Comparison of ENCODE assay signal across 10 cellular contexts in the genomic region with DNA sequence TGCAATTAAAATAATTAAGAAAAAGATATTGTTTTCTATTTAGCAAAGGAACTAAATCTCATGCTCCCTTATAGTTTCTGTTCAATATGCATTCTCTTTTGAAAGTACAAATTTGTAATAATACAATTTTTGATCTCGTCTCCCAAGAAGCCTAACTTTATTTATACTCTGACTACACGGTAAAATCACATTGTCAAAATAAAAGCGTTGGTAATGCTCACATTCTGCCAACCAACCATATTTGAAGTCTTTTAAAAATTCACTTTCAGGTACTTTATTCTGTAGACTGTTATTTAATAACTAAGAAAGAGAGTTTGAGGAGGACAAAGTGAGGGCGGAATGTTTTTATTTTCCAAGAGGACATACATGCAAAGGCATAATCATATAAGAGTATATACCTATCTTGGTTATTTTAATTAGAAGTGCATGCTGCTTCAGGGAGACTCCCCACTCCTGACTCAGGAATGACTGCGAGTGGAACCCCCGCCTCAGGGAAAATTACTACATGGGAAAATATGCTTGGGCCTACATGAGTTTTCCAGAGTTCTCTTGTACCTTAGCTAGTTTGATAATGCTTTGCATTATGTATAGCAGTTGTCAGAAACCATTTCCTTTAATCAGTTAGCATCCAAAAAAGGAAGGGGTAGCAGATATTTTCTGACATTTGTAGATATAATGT. TPM values are rescaled to one million over a fixed set of nuclear protein-coding genes. Genes with fewer than 3 reads are reported as not detected.
DNase-seq lines count a peak whose midpoint lies in the region; ATAC-seq and TF ChIP-seq lines count a peak whose summit lies in the region.
"Had no signal": no experiment of that assay in that cellular context is flagged by ENCODE, and none has a peak within 500 bp of the region (broad histone marks: within the 10 kb centered on the region; RNA-seq: fewer than 3 reads in every experiment).

No MANE protein-coding gene starts in this region.

- ATAC-seq in T-helper 17 cell = no peak
- ATAC-seq in stimulated activated effector memory CD8-positive, alpha-beta T cell treated with anti-CD3 and anti-CD28 coated beads, Interleukin-12 subunit alpha, Interleukin-12 subunit beta, amount 100 ng/mL, for 72 hours = no peak
- no peak for ATAC-seq in HG02571 (IDR thresholded peaks at IDR 0.05; ENCODE audit: unreplicated experiment)

- peak overlapping the region; percentile 81 for H3K27ac Mint-ChIP-seq in activated T-cell treated with anti-CD3 and anti-CD28 coated beads, Interleukin-2, amount 50 U/mL, for 24 hours
- peak overlapping the region; percentile 27 for H3K27ac Mint-ChIP-seq in T-helper 17 cell
- H3K27ac Mint-ChIP-seq in stimulated activated effector memory CD8-positive, alpha-beta T cell treated with anti-CD3 and anti-CD28 coated beads, Interleukin-12 subunit alpha, Interleukin-12 subunit beta, amount 100 ng/mL, for 72 hours = peak overlapping the region; percentile 29

- no peaks in the 10 kb centered on the region for H3K9me3 ChIP-seq in T-helper 17 cell (ENCODE audit: control insufficient read depth, low read length, poor library complexity, severe bottlenecking)

- peak overlapping the region; percentile 51 for H3K4me3 Mint-ChIP-seq in activated T-cell treated with anti-CD3 and anti-CD28 coated beads, Interleukin-2, amount 50 U/mL, for 24 hours
- H3K4me3 Mint-ChIP-seq in T-helper 17 cell = peak overlapping the region; percentile 69
- H3K4me3 Mint-ChIP-seq in stimulated activated effector memory CD8-positive, alpha-beta T cell treated with anti-CD3 and anti-CD28 coated beads, Interleukin-12 subunit alpha, Interleukin-12 subunit beta, amount 100 ng/mL, for 72 hours = peak overlapping the region; percentile 63

- H3K27me3 Mint-ChIP-seq in activated T-cell treated with anti-CD3 and anti-CD28 coated beads, Interleukin-2, amount 50 U/mL, for 24 hours = no peaks in the 10 kb centered on the region
- no peaks in the 10 kb centered on the region for H3K27me3 Mint-ChIP-seq in T-helper 17 cell

- H3K4me1 Mint-ChIP-seq in activated T-cell treated with anti-CD3 and anti-CD28 coated beads, Interleukin-2, amount 50 U/mL, for 24 hours (ENCODE audit: low read depth) = peaks cover 84% of the 10 kb centered on the region
- H3K4me1 Mint-ChIP-seq in T-helper 17 cell = peaks cover 60% of the 10 kb centered on the region
- peaks cover 75% of the 10 kb centered on the region for H3K4me1 Mint-ChIP-seq in stimulated activated effector memory CD8-positive, alpha-beta T cell treated with anti-CD3 and anti-CD28 coated beads, Interleukin-12 subunit alpha, Interleukin-12 subunit beta, amount 100 ng/mL, for 72 hours

- no peaks in the 10 kb centered on the region for H3K9me3 Mint-ChIP-seq in activated T-cell treated with anti-CD3 and anti-CD28 coated beads, Interleukin-2, amount 50 U/mL, for 24 hours
- no peaks in the 10 kb centered on the region for H3K9me3 Mint-ChIP-seq in stimulated activated effector memory CD8-positive, alpha-beta T cell treated with anti-CD3 and anti-CD28 coated beads, Interleukin-12 subunit alpha, Interleukin-12 subunit beta, amount 100 ng/mL, for 72 hours

- H3K4me3 ChIP-seq in epithelial cell of esophagus (ENCODE audit: low read length) = no peak overlapping the region

- DNase-seq in activated T-cell treated with anti-CD3 and anti-CD28 coated beads, Interleukin-2, amount 50 U/mL, for 24 hours = no peak
- DNase-seq in activated T-cell treated with anti-CD3 and anti-CD28 coated beads, Interleukin-2, amount 50 U/mL, for 1 hour = no peak
- no peak for DNase-seq in T-helper 17 cell
- peak; percentile 92 for DNase-seq in epithelial cell of esophagus (ENCODE audit: low read depth)
- DNase-seq in stimulated activated effector memory CD8-positive, alpha-beta T cell treated with anti-CD3 and anti-CD28 coated beads, Interleukin-12 subunit alpha, Interleukin-12 subunit beta, amount 100 ng/mL, for 72 hours (ENCODE audit: low spot score in 2 of 2) = no peak
- DNase-seq in NCI-H2227 (lab: John Stamatoyannopoulos, UW; ENCODE audit: unreplicated experiment) = no peak
- DNase-seq in stimulated activated CD4-positive, alpha-beta T cell treated with anti-CD3 and anti-CD28 coated beads, Interleukin-12 subunit alpha, Interleukin-12 subunit beta, amount 100 ng/mL, for 4 hours = no peak
- DNase-seq: effector CD4-positive, alpha-beta T cell; KBM-7 had no signal

- no peak for TF ChIP-seq CTCF in epithelial cell of esophagus (IDR thresholded peaks at IDR 0.05; ENCODE audit: insufficient read depth, low read depth, low read length, missing control alignments)

- peaks cover 31% of the 10 kb centered on the region for H3K36me3 Mint-ChIP-seq in activated T-cell treated with anti-CD3 and anti-CD28 coated beads, Interleukin-2, amount 50 U/mL, for 24 hours (ENCODE audit: low read depth)
- H3K36me3 Mint-ChIP-seq in T-helper 17 cell (ENCODE audit: low read depth) = peaks cover 3% of the 10 kb centered on the region
- peaks cover 28% of the 10 kb centered on the region for H3K36me3 Mint-ChIP-seq in stimulated activated effector memory CD8-positive, alpha-beta T cell treated with anti-CD3 and anti-CD28 coated beads, Interleukin-12 subunit alpha, Interleukin-12 subunit beta, amount 100 ng/mL, for 72 hours

RNA-seq across cellular contexts. Expression of a gene that starts 19.3 kb away (rescaled TPM):
- total RNA-seq in T-helper 17 cell = 100 to 1,000 TPM; 641 to 725 TPM

Comparison
In these comparisons a context has a peak if more than half of its experiments do, and no peak if none do; other contexts are left out.
1. H3K27ac Mint-ChIP-seq: peak in every context shown above with its lines; median percentile 81 in activated T-cell treated with anti-CD3 and anti-CD28 coated beads, Interleukin-2, amount 50 U/mL, for 24 hours; 29 in stimulated activated effector memory CD8-positive, alpha-beta T cell treated with anti-CD3 and anti-CD28 coated beads, Interleukin-12 subunit alpha, Interleukin-12 subunit beta, amount 100 ng/mL, for 72 hours; 27 in T-helper 17 cell.